ENCODE assay signal across 1 cellular context in the genomic region with DNA sequence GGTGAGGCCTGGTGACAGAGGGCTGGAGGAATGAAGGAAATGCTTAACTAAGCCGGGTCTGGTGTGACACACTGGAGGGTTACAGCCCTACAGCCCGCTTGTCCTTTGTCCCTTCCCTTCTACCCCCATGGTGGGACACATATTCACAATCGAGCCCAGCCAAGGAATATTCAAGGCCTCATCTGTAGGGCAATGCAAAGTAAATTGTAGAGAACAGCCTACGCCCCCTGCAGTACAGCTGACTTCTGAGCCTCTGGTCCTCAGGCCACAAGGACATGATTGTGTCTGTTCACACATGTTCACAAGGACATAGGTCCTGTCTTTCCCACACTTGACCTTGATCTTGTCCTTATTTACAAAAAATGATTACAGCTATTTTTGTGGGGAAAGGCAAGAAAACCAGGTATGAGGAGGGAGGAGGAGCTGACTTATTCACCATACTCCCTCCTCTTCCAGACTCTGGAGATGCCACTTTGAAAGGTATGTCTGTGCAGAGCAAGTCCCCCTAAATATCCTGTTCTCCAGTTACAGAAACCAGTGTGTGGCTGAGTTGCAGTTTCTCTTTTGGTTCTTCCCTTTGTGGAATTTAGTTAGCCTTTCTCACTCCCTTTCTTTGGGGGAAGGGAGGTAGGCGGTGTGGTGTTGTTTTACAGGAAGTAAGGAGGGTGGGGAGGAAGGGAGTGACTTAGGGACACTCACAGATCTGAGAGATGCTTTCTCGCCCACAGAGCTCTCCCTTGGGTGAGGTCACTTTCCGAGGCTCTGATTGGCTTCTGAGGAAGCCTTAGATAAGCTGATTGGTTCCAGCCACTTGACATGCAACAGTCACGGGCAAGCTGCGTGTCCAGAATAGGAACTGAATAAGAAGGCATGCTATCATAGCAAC.
A peak's percentile ranks its signal among the peaks of the same experiment; 100 is the strongest.
TF ChIP-seq lines count a peak whose summit lies in the region.

No MANE protein-coding gene starts in this region.

TF ChIP-seq in HepG2, 621 proteins besides CTCF, POLR2A, EP300 and RAD21:
- peak; percentile 32; the same call in 1 of the 2 replicates for TF ChIP-seq GATAD2A (CRISPR knock-in tag; IDR thresholded peaks at IDR 0.05)
- no peak for TF ChIP-seq GTF3A (CRISPR knock-in tag; conservative IDR thresholded peaks at IDR 0.05)
- TF ChIP-seq RARA (CRISPR knock-in tag; IDR thresholded peaks at IDR 0.05) = peak; percentile 24; the same call in 1 of the 2 replicates
- TF ChIP-seq LCORL (IDR thresholded peaks at IDR 0.05) = no peak
- TF ChIP-seq LCORL (CRISPR knock-in tag; IDR thresholded peaks at IDR 0.05) = peak; percentile 52; the same call in 1 of the 2 replicates
- TF ChIP-seq, protein P1, sequence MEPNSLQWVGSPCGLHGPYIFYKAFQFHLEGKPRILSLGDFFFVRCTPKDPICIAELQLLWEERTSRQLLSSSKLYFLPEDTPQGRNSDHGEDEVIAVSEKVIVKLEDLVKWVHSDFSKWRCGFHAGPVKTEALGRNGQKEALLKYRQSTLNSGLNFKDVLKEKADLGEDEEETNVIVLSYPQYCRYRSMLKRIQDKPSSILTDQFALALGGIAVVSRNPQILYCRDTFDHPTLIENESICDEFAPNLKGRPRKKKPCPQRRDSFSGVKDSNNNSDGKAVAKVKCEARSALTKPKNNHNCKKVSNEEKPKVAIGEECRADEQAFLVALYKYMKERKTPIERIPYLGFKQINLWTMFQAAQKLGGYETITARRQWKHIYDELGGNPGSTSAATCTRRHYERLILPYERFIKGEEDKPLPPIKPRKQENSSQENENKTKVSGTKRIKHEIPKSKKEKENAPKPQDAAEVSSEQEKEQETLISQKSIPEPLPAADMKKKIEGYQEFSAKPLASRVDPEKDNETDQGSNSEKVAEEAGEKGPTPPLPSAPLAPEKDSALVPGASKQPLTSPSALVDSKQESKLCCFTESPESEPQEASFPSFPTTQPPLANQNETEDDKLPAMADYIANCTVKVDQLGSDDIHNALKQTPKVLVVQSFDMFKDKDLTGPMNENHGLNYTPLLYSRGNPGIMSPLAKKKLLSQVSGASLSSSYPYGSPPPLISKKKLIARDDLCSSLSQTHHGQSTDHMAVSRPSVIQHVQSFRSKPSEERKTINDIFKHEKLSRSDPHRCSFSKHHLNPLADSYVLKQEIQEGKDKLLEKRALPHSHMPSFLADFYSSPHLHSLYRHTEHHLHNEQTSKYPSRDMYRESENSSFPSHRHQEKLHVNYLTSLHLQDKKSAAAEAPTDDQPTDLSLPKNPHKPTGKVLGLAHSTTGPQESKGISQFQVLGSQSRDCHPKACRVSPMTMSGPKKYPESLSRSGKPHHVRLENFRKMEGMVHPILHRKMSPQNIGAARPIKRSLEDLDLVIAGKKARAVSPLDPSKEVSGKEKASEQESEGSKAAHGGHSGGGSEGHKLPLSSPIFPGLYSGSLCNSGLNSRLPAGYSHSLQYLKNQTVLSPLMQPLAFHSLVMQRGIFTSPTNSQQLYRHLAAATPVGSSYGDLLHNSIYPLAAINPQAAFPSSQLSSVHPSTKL (CRISPR knock-in tag; IDR thresholded peaks at IDR 0.05) = peak; percentile 34; the same call in 1 of the 2 replicates
- no peak for TF ChIP-seq ZNF562 (CRISPR knock-in tag; IDR thresholded peaks at IDR 0.05; ENCODE audit: borderline replicate concordance)
- peak; percentile 43 for TF ChIP-seq SKI (IDR thresholded peaks at IDR 0.05; ENCODE audit: partially characterized antibody)
- 0 out of 2 replicates have a peak, but pooled peaks have one; percentile 14 for TF ChIP-seq MED1 (CRISPR knock-in tag; IDR thresholded peaks at IDR 0.05)
- peak; percentile 28; the same call in 1 of the 2 replicates for TF ChIP-seq STAG1 (CRISPR knock-in tag; IDR thresholded peaks at IDR 0.05)
- TF ChIP-seq, protein P2, sequence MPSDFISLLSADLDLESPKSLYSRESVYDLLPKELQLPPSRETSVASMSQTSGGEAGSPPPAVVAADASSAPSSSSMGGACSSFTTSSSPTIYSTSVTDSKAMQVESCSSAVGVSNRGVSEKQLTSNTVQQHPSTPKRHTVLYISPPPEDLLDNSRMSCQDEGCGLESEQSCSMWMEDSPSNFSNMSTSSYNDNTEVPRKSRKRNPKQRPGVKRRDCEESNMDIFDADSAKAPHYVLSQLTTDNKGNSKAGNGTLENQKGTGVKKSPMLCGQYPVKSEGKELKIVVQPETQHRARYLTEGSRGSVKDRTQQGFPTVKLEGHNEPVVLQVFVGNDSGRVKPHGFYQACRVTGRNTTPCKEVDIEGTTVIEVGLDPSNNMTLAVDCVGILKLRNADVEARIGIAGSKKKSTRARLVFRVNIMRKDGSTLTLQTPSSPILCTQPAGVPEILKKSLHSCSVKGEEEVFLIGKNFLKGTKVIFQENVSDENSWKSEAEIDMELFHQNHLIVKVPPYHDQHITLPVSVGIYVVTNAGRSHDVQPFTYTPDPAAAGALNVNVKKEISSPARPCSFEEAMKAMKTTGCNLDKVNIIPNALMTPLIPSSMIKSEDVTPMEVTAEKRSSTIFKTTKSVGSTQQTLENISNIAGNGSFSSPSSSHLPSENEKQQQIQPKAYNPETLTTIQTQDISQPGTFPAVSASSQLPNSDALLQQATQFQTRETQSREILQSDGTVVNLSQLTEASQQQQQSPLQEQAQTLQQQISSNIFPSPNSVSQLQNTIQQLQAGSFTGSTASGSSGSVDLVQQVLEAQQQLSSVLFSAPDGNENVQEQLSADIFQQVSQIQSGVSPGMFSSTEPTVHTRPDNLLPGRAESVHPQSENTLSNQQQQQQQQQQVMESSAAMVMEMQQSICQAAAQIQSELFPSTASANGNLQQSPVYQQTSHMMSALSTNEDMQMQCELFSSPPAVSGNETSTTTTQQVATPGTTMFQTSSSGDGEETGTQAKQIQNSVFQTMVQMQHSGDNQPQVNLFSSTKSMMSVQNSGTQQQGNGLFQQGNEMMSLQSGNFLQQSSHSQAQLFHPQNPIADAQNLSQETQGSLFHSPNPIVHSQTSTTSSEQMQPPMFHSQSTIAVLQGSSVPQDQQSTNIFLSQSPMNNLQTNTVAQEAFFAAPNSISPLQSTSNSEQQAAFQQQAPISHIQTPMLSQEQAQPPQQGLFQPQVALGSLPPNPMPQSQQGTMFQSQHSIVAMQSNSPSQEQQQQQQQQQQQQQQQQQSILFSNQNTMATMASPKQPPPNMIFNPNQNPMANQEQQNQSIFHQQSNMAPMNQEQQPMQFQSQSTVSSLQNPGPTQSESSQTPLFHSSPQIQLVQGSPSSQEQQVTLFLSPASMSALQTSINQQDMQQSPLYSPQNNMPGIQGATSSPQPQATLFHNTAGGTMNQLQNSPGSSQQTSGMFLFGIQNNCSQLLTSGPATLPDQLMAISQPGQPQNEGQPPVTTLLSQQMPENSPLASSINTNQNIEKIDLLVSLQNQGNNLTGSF (CRISPR knock-in tag; IDR thresholded peaks at IDR 0.05) = no peak
- TF ChIP-seq, protein P3, sequence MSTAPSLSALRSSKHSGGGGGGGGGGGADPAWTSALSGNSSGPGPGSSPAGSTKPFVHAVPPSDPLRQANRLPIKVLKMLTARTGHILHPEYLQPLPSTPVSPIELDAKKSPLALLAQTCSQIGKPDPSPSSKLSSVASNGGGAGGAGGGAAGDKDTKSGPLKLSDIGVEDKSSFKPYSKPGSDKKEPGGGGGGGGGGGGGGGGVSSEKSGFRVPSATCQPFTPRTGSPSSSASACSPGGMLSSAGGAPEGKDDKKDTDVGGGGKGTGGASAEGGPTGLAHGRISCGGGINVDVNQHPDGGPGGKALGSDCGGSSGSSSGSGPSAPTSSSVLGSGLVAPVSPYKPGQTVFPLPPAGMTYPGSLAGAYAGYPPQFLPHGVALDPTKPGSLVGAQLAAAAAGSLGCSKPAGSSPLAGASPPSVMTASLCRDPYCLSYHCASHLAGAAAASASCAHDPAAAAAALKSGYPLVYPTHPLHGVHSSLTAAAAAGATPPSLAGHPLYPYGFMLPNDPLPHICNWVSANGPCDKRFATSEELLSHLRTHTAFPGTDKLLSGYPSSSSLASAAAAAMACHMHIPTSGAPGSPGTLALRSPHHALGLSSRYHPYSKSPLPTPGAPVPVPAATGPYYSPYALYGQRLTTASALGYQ (CRISPR knock-in tag; IDR thresholded peaks at IDR 0.05) = no peak
- no peak for TF ChIP-seq MIER3 (CRISPR knock-in tag; IDR thresholded peaks at IDR 0.05; ENCODE audit: borderline replicate concordance)
- TF ChIP-seq, protein P4, sequence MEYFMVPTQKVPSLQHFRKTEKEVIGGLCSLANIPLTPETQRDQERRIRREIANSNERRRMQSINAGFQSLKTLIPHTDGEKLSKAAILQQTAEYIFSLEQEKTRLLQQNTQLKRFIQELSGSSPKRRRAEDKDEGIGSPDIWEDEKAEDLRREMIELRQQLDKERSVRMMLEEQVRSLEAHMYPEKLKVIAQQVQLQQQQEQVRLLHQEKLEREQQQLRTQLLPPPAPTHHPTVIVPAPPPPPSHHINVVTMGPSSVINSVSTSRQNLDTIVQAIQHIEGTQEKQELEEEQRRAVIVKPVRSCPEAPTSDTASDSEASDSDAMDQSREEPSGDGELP (IDR thresholded peaks at IDR 0.05; ENCODE audit: borderline replicate concordance, low read depth) = peak; percentile 40; the same call in 1 of the 2 replicates
- no peak for TF ChIP-seq GABPA (IDR thresholded peaks at IDR 0.05; ENCODE audit: low read depth, low read length)
- TF ChIP-seq GABPA (CRISPR knock-in tag; IDR thresholded peaks at IDR 0.05; ENCODE audit: low read depth) = peak; percentile 14; the same call in 1 of the 2 replicates
- TF ChIP-seq, protein P5, sequence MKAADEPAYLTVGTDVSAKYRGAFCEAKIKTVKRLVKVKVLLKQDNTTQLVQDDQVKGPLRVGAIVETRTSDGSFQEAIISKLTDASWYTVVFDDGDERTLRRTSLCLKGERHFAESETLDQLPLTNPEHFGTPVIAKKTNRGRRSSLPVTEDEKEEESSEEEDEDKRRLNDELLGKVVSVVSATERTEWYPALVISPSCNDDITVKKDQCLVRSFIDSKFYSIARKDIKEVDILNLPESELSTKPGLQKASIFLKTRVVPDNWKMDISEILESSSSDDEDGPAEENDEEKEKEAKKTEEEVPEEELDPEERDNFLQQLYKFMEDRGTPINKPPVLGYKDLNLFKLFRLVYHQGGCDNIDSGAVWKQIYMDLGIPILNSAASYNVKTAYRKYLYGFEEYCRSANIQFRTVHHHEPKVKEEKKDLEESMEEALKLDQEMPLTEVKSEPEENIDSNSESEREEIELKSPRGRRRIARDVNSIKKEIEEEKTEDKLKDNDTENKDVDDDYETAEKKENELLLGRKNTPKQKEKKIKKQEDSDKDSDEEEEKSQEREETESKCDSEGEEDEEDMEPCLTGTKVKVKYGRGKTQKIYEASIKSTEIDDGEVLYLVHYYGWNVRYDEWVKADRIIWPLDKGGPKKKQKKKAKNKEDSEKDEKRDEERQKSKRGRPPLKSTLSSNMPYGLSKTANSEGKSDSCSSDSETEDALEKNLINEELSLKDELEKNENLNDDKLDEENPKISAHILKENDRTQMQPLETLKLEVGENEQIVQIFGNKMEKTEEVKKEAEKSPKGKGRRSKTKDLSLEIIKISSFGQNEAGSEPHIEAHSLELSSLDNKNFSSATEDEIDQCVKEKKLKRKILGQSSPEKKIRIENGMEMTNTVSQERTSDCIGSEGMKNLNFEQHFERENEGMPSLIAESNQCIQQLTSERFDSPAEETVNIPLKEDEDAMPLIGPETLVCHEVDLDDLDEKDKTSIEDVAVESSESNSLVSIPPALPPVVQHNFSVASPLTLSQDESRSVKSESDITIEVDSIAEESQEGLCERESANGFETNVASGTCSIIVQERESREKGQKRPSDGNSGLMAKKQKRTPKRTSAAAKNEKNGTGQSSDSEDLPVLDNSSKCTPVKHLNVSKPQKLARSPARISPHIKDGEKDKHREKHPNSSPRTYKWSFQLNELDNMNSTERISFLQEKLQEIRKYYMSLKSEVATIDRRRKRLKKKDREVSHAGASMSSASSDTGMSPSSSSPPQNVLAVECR (CRISPR knock-in tag; IDR thresholded peaks at IDR 0.05; ENCODE audit: borderline replicate concordance) = peak; percentile 30; the same call in 1 of the 2 replicates
- TF ChIP-seq NFYC (CRISPR knock-in tag; IDR thresholded peaks at IDR 0.05) = peak; percentile 34; the same call in 1 of the 2 replicates
- TF ChIP-seq, protein P6, sequence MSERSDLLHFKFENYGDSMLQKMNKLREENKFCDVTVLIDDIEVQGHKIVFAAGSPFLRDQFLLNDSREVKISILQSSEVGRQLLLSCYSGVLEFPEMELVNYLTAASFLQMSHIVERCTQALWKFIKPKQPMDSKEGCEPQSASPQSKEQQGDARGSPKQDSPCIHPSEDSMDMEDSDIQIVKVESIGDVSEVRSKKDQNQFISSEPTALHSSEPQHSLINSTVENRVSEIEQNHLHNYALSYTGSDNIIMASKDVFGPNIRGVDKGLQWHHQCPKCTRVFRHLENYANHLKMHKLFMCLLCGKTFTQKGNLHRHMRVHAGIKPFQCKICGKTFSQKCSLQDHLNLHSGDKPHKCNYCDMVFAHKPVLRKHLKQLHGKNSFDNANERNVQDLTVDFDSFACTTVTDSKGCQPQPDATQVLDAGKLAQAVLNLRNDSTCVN (CRISPR knock-in tag; IDR thresholded peaks at IDR 0.05; ENCODE audit: borderline replicate concordance) = no peak
- 0 out of 2 replicates have a peak, but pooled peaks have one; percentile 13 for TF ChIP-seq SALL1 (CRISPR knock-in tag; IDR thresholded peaks at IDR 0.05)
- TF ChIP-seq KDM3A (CRISPR knock-in tag; IDR thresholded peaks at IDR 0.05; ENCODE audit: low read depth) = no peak
- TF ChIP-seq FLYWCH1 (CRISPR knock-in tag; IDR thresholded peaks at IDR 0.05) = no peak
- no peak for TF ChIP-seq NR2F1 (CRISPR knock-in tag; IDR thresholded peaks at IDR 0.05)
- 0 out of 2 replicates have a peak, but pooled peaks have one; percentile 32 for TF ChIP-seq ZMYM4 (CRISPR knock-in tag; IDR thresholded peaks at IDR 0.05)
- peak; percentile 8; the same call in 1 of the 2 replicates for TF ChIP-seq RXRB (CRISPR knock-in tag; IDR thresholded peaks at IDR 0.05; ENCODE audit: borderline replicate concordance)
- no peak for TF ChIP-seq ZNF891 (CRISPR knock-in tag; IDR thresholded peaks at IDR 0.05)
- peak; percentile 63 for TF ChIP-seq SIX4 (CRISPR knock-in tag; IDR thresholded peaks at IDR 0.05)
- peak; percentile 27 for TF ChIP-seq TEAD3 (CRISPR knock-in tag; optimal IDR thresholded peaks at IDR 0.05; ENCODE audit: borderline replicate concordance)
- no peak for TF ChIP-seq CHCHD3 (CRISPR knock-in tag; IDR thresholded peaks at IDR 0.05)
